18 cellular contexts compared by ENCODE assay signal in genomic region chr7:2953099-2953498, GRCh38.
DNase-seq lines count a peak whose midpoint lies in the region; ATAC-seq and TF ChIP-seq lines count a peak whose summit lies in the region.
"Had no signal": no experiment of that assay in that cellular context is flagged by ENCODE, and none has a peak within 500 bp of the region (broad histone marks: within the 10 kb centered on the region; RNA-seq: fewer than 3 reads in every experiment).

No MANE protein-coding gene starts in this region.

- no peak overlapping the region for H3K27ac ChIP-seq in hepatocyte
- H3K27ac ChIP-seq: C4-2B, heart right ventricle, KMS-11 had no signal

- H3K36me3 Mint-ChIP-seq in activated CD8-positive, alpha-beta memory T cell treated with anti-CD3 and anti-CD28 coated beads, Interleukin-2, amount 10 ng/mL, durations not matched to agents 7 days and 5 days = peaks cover 85% of the 10 kb centered on the region
- peaks cover 3% of the 10 kb centered on the region for H3K36me3 Mint-ChIP-seq in IgD-negative memory B cell
- H3K36me3 Mint-ChIP-seq in activated naive CD8-positive, alpha-beta T cell treated with anti-CD3 and anti-CD28 coated beads, Interleukin-2, amount 50 U/mL, for 24 hours (ENCODE audit: low read depth) = peaks cover 77% of the 10 kb centered on the region
- H3K36me3 Mint-ChIP-seq in memory B cell = peaks cover 33% of the 10 kb centered on the region

- H3K27me3 ChIP-seq in hepatocyte = no peaks in the 10 kb centered on the region

- no peak overlapping the region for H3K4me3 Mint-ChIP-seq in activated CD8-positive, alpha-beta memory T cell treated with anti-CD3 and anti-CD28 coated beads, Interleukin-2, amount 10 ng/mL, durations not matched to agents 7 days and 5 days
- H3K4me3 Mint-ChIP-seq in IgD-negative memory B cell = peak overlapping the region in 1 of 4 donors; percentile 58
- no peak overlapping the region for H3K4me3 Mint-ChIP-seq in activated naive CD8-positive, alpha-beta T cell treated with anti-CD3 and anti-CD28 coated beads, Interleukin-2, amount 50 U/mL, for 24 hours
- H3K4me3 Mint-ChIP-seq in memory B cell = no peak overlapping the region

- DNase-seq in activated CD8-positive, alpha-beta memory T cell treated with anti-CD3 and anti-CD28 coated beads, Interleukin-2, amount 10 ng/mL, durations not matched to agents 7 days and 5 days = peak; percentile 28
- DNase-seq in activated CD8-positive, alpha-beta memory T cell treated with anti-CD3 and anti-CD28 coated beads for 24 hours = no peak
- no peak for DNase-seq in activated naive CD8-positive, alpha-beta T cell treated with anti-CD3 and anti-CD28 coated beads, Interleukin-2, amount 50 U/mL, for 24 hours
- DNase-seq in memory B cell (ENCODE audit: low spot score in 2 of 2) (no peak), GM10266 (ENCODE audit: extremely low spot score) (no peak), hepatocyte (ENCODE audit: low spot score) (no peak)
- DNase-seq: activated CD4-positive, alpha-beta T cell treated with anti-CD3 and anti-CD28 coated beads, Interleukin-2, amount 50 U/mL, for 48 hours; caudate nucleus; heart right ventricle; NCI-H1092; NCI-H2081; NCI-H510A; SW 1271 had no signal

- H4K20me1 ChIP-seq in hepatocyte (ENCODE audit: insufficient read depth, poor library complexity, severe bottlenecking) = no peaks in the 10 kb centered on the region

- CTCF ChIA-PET in activated CD8-positive, alpha-beta memory T cell treated with anti-CD3 and anti-CD28 coated beads, Interleukin-2, amount 10 ng/mL, durations not matched to agents 7 days and 5 days (lab: Charles Lee) = interaction anchor here (0.8 to 1.5 kb wide), 6 partner anchors 13 to 116 kb away, joined by 3 to 5 read pairs (median 3); no protein-coding TSS in a partner anchor

- H3K4me1 Mint-ChIP-seq in activated CD8-positive, alpha-beta memory T cell treated with anti-CD3 and anti-CD28 coated beads, Interleukin-2, amount 10 ng/mL, durations not matched to agents 7 days and 5 days = peaks cover 90% of the 10 kb centered on the region
- H3K4me1 Mint-ChIP-seq in IgD-negative memory B cell = peaks cover 34 to 46% (median 43%) of the 10 kb centered on the region in 3 donors
- H3K4me1 Mint-ChIP-seq in activated naive CD8-positive, alpha-beta T cell treated with anti-CD3 and anti-CD28 coated beads, Interleukin-2, amount 50 U/mL, for 24 hours = peaks cover 90% of the 10 kb centered on the region
- H3K4me1 Mint-ChIP-seq in memory B cell = peaks cover 45% of the 10 kb centered on the region

- ATAC-seq in activated CD8-positive, alpha-beta memory T cell treated with anti-CD3 and anti-CD28 coated beads, Interleukin-2, amount 10 ng/mL, durations not matched to agents 7 days and 5 days = no peak
- no peak for ATAC-seq in activated naive CD8-positive, alpha-beta T cell treated with anti-CD3 and anti-CD28 coated beads, Interleukin-2, amount 50 U/mL, for 24 hours
- ATAC-seq in memory B cell (ENCODE audit: low read depth) (no peak), GM21529 (IDR thresholded peaks at IDR 0.05; ENCODE audit: unreplicated experiment) (no peak)
- ATAC-seq: HCT116, heart right ventricle had no signal

- TF ChIP-seq CTCF in GM10266 (IDR thresholded peaks at IDR 0.05; ENCODE audit: control insufficient read depth, insufficient read depth, low read depth, missing control alignments) = no peak
- TF ChIP-seq CTCF in hepatocyte (IDR thresholded peaks at IDR 0.05; ENCODE audit: poor library complexity) = no peak

- no peaks in the 10 kb centered on the region for H3K4me1 ChIP-seq in hepatocyte (ENCODE audit: insufficient read depth)

- no peak overlapping the region for H2AFZ ChIP-seq in hepatocyte

- H3K36me3 ChIP-seq in hepatocyte (replicated peaks; ENCODE audit: insufficient read depth, low read depth) = no peaks in the 10 kb centered on the region
- H3K36me3 ChIP-seq: heart right ventricle had no signal

- no peak overlapping the region for H3K4me3 ChIP-seq in hepatocyte
- H3K4me3 ChIP-seq: heart right ventricle had no signal

- peaks cover 4% of the 10 kb centered on the region for H3K9me3 ChIP-seq in hepatocyte (ENCODE audit: low read depth)

- peaks cover 14% of the 10 kb centered on the region for H3K9me3 Mint-ChIP-seq in activated CD8-positive, alpha-beta memory T cell treated with anti-CD3 and anti-CD28 coated beads, Interleukin-2, amount 10 ng/mL, durations not matched to agents 7 days and 5 days (ENCODE audit: low read depth)
- no peaks in the 10 kb centered on the region for H3K9me3 Mint-ChIP-seq in IgD-negative memory B cell
- peaks cover 14% of the 10 kb centered on the region for H3K9me3 Mint-ChIP-seq in activated naive CD8-positive, alpha-beta T cell treated with anti-CD3 and anti-CD28 coated beads, Interleukin-2, amount 50 U/mL, for 24 hours
- H3K9me3 Mint-ChIP-seq in memory B cell = no peaks in the 10 kb centered on the region

- no peaks in the 10 kb centered on the region for H3K79me2 ChIP-seq in hepatocyte

- H3K27ac Mint-ChIP-seq in activated CD8-positive, alpha-beta memory T cell treated with anti-CD3 and anti-CD28 coated beads, Interleukin-2, amount 10 ng/mL, durations not matched to agents 7 days and 5 days = peak overlapping the region; percentile 66
- H3K27ac Mint-ChIP-seq in IgD-negative memory B cell (peak overlapping the region; percentile 58 to 85 (median 85)), memory B cell (peak overlapping the region; percentile 85)
- peak overlapping the region; percentile 89 for H3K27ac Mint-ChIP-seq in activated naive CD8-positive, alpha-beta T cell treated with anti-CD3 and anti-CD28 coated beads, Interleukin-2, amount 50 U/mL, for 24 hours

- H3K27me3 Mint-ChIP-seq in activated CD8-positive, alpha-beta memory T cell treated with anti-CD3 and anti-CD28 coated beads, Interleukin-2, amount 10 ng/mL, durations not matched to agents 7 days and 5 days = no peaks in the 10 kb centered on the region
- H3K27me3 Mint-ChIP-seq in IgD-negative memory B cell (no peaks in the 10 kb centered on the region), memory B cell (no peaks in the 10 kb centered on the region)
- no peaks in the 10 kb centered on the region for H3K27me3 Mint-ChIP-seq in activated naive CD8-positive, alpha-beta T cell treated with anti-CD3 and anti-CD28 coated beads, Interleukin-2, amount 50 U/mL, for 24 hours

- no peaks in the 10 kb centered on the region for H3K9me2 ChIP-seq in hepatocyte (replicated peaks; ENCODE audit: insufficient read depth)

- WGBS in hepatocyte (ENCODE audit: low lambda C conversion rate, missing lambda C conversion rate) = 90% methylated on average over 5 of the region's 5 CpGs

- no peak overlapping the region for H3K4me2 ChIP-seq in hepatocyte
- H3K4me2 ChIP-seq: KMS-11 had no signal
